ENCODE assay signal across 1 cellular context in genomic region chr3:141368925-141369794, GRCh38.
TF ChIP-seq lines count a peak whose summit lies in the region.

No MANE protein-coding gene starts in this region.

TF ChIP-seq in K562, 482 proteins besides CTCF, POLR2A, EP300 and RAD21 (continued from another document):
- TF ChIP-seq, protein P1, sequence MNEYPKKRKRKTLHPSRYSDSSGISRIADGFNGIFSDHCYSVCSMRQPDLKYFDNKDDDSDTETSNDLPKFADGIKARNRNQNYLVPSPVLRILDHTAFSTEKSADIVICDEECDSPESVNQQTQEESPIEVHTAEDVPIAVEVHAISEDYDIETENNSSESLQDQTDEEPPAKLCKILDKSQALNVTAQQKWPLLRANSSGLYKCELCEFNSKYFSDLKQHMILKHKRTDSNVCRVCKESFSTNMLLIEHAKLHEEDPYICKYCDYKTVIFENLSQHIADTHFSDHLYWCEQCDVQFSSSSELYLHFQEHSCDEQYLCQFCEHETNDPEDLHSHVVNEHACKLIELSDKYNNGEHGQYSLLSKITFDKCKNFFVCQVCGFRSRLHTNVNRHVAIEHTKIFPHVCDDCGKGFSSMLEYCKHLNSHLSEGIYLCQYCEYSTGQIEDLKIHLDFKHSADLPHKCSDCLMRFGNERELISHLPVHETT (CRISPR knock-in tag; conservative IDR thresholded peaks at IDR 0.05 in 1 of 2, IDR thresholded peaks at IDR 0.05 in 1 of 2) = peak in 1 of 2 experiments; percentile 5; a peak in 1 of 4 replicates
- TF ChIP-seq MEF2D (tag; conservative IDR thresholded peaks at IDR 0.05; ENCODE audit: low read depth) = 0 out of 2 replicates have a peak, but pooled peaks have one; percentile 2
- 0 out of 2 replicates have a peak, but pooled peaks have one; percentile 88 for TF ChIP-seq NFRKB (IDR thresholded peaks at IDR 0.05; ENCODE audit: low read depth)
- TF ChIP-seq ZNF644 (tag; IDR thresholded peaks at IDR 0.05; ENCODE audit: low read depth) = 0 out of 2 replicates have a peak, but pooled peaks have one; percentile 25
- TF ChIP-seq, protein P2, sequence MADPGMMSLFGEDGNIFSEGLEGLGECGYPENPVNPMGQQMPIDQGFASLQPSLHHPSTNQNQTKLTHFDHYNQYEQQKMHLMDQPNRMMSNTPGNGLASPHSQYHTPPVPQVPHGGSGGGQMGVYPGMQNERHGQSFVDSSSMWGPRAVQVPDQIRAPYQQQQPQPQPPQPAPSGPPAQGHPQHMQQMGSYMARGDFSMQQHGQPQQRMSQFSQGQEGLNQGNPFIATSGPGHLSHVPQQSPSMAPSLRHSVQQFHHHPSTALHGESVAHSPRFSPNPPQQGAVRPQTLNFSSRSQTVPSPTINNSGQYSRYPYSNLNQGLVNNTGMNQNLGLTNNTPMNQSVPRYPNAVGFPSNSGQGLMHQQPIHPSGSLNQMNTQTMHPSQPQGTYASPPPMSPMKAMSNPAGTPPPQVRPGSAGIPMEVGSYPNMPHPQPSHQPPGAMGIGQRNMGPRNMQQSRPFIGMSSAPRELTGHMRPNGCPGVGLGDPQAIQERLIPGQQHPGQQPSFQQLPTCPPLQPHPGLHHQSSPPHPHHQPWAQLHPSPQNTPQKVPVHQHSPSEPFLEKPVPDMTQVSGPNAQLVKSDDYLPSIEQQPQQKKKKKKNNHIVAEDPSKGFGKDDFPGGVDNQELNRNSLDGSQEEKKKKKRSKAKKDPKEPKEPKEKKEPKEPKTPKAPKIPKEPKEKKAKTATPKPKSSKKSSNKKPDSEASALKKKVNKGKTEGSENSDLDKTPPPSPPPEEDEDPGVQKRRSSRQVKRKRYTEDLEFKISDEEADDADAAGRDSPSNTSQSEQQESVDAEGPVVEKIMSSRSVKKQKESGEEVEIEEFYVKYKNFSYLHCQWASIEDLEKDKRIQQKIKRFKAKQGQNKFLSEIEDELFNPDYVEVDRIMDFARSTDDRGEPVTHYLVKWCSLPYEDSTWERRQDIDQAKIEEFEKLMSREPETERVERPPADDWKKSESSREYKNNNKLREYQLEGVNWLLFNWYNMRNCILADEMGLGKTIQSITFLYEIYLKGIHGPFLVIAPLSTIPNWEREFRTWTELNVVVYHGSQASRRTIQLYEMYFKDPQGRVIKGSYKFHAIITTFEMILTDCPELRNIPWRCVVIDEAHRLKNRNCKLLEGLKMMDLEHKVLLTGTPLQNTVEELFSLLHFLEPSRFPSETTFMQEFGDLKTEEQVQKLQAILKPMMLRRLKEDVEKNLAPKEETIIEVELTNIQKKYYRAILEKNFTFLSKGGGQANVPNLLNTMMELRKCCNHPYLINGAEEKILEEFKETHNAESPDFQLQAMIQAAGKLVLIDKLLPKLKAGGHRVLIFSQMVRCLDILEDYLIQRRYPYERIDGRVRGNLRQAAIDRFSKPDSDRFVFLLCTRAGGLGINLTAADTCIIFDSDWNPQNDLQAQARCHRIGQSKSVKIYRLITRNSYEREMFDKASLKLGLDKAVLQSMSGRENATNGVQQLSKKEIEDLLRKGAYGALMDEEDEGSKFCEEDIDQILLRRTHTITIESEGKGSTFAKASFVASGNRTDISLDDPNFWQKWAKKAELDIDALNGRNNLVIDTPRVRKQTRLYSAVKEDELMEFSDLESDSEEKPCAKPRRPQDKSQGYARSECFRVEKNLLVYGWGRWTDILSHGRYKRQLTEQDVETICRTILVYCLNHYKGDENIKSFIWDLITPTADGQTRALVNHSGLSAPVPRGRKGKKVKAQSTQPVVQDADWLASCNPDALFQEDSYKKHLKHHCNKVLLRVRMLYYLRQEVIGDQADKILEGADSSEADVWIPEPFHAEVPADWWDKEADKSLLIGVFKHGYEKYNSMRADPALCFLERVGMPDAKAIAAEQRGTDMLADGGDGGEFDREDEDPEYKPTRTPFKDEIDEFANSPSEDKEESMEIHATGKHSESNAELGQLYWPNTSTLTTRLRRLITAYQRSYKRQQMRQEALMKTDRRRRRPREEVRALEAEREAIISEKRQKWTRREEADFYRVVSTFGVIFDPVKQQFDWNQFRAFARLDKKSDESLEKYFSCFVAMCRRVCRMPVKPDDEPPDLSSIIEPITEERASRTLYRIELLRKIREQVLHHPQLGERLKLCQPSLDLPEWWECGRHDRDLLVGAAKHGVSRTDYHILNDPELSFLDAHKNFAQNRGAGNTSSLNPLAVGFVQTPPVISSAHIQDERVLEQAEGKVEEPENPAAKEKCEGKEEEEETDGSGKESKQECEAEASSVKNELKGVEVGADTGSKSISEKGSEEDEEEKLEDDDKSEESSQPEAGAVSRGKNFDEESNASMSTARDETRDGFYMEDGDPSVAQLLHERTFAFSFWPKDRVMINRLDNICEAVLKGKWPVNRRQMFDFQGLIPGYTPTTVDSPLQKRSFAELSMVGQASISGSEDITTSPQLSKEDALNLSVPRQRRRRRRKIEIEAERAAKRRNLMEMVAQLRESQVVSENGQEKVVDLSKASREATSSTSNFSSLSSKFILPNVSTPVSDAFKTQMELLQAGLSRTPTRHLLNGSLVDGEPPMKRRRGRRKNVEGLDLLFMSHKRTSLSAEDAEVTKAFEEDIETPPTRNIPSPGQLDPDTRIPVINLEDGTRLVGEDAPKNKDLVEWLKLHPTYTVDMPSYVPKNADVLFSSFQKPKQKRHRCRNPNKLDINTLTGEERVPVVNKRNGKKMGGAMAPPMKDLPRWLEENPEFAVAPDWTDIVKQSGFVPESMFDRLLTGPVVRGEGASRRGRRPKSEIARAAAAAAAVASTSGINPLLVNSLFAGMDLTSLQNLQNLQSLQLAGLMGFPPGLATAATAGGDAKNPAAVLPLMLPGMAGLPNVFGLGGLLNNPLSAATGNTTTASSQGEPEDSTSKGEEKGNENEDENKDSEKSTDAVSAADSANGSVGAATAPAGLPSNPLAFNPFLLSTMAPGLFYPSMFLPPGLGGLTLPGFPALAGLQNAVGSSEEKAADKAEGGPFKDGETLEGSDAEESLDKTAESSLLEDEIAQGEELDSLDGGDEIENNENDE (IDR thresholded peaks at IDR 0.05; ENCODE audit: low read depth, low read length) = no peak
- peak; percentile 93 for TF ChIP-seq C11orf30 (IDR thresholded peaks at IDR 0.05; ENCODE audit: low read depth)
- TF ChIP-seq MAZ (CRISPR knock-in tag; conservative IDR thresholded peaks at IDR 0.05 in 1 of 2, IDR thresholded peaks at IDR 0.05 in 1 of 2) = 0 out of 4 replicates have a peak, but pooled peaks of 1 of the 2 experiments have one; percentile 3
- no peak for TF ChIP-seq BRF2 (IDR thresholded peaks at IDR 0.05; ENCODE audit: borderline replicate concordance, insufficient read depth, insufficient read length)
